In genomic region chr14:32372154-32372553, GRCh38 we compare ENCODE assay signal across 16 cellular contexts. TPM values are rescaled to one million over a fixed set of nuclear protein-coding genes. Genes with fewer than 3 reads are reported as not detected.
DNase-seq lines count a peak whose midpoint lies in the region; ATAC-seq and TF ChIP-seq lines count a peak whose summit lies in the region.
"Had no signal": no experiment of that assay in that cellular context is flagged by ENCODE, and none has a peak within 500 bp of the region (broad histone marks: within the 10 kb centered on the region; RNA-seq: fewer than 3 reads in every experiment).

No MANE protein-coding gene starts in this region.

- peaks cover 5% of the 10 kb centered on the region for H3K4me1 Mint-ChIP-seq in activated T-helper 17 cell treated with anti-CD3 and anti-CD28 coated beads, Interleukin-2, amount 50 U/mL, for 72 hours
- H3K4me1 Mint-ChIP-seq in activated T-cell treated with anti-CD3 and anti-CD28 coated beads, Interleukin-2, amount 50 U/mL, for 4 hours (ENCODE audit: low read depth), result no peaks in the 10 kb centered on the region
- H3K4me1 Mint-ChIP-seq: IgD-negative memory B cell had no signal

- no peak overlapping the region for H3K4me3 ChIP-seq in AG09309 (ENCODE audit: control insufficient read depth, low read depth, low read length)
- H3K4me3 ChIP-seq in cardiac fibroblast (replicated peaks in 1 of 2; ENCODE audit: low read depth in 2 of 2, low read length in 2 of 2), result no peak overlapping the region
- no peak overlapping the region for H3K4me3 ChIP-seq in kidney epithelial cell (ENCODE audit: low read depth, low read length)
- H3K4me3 ChIP-seq in HAP-1, result no peak overlapping the region
- H3K4me3 ChIP-seq: ovary, SJCRH30 had no signal

- no peak overlapping the region for H3K27ac Mint-ChIP-seq in activated T-helper 17 cell treated with anti-CD3 and anti-CD28 coated beads, Interleukin-2, amount 50 U/mL, for 72 hours
- H3K27ac Mint-ChIP-seq: IgD-negative memory B cell had no signal

- peaks cover 1% of the 10 kb centered on the region; the same call in 1 of the 2 replicates for H3K4me1 ChIP-seq in HAP-1

- no peaks in the 10 kb centered on the region for H3K27me3 Mint-ChIP-seq in activated T-helper 17 cell treated with anti-CD3 and anti-CD28 coated beads, Interleukin-2, amount 50 U/mL, for 72 hours
- H3K27me3 Mint-ChIP-seq in activated T-cell treated with anti-CD3 and anti-CD28 coated beads, Interleukin-2, amount 50 U/mL, for 4 hours (ENCODE audit: low read depth), result peaks cover 2% of the 10 kb centered on the region
- H3K27me3 Mint-ChIP-seq: IgD-negative memory B cell had no signal

- ATAC-seq in activated T-helper 17 cell treated with anti-CD3 and anti-CD28 coated beads, Interleukin-2, amount 50 U/mL, for 72 hours (replicated peaks), result no peak
- no peak for ATAC-seq in activated T-cell treated with anti-CD3 and anti-CD28 coated beads, Interleukin-2, amount 50 U/mL, for 4 hours

- no peak overlapping the region for H3K4me3 Mint-ChIP-seq in activated T-helper 17 cell treated with anti-CD3 and anti-CD28 coated beads, Interleukin-2, amount 50 U/mL, for 72 hours
- no peak overlapping the region for H3K4me3 Mint-ChIP-seq in activated T-cell treated with anti-CD3 and anti-CD28 coated beads, Interleukin-2, amount 50 U/mL, for 4 hours
- H3K4me3 Mint-ChIP-seq: IgD-negative memory B cell had no signal

- H3K36me3 Mint-ChIP-seq in activated T-helper 17 cell treated with anti-CD3 and anti-CD28 coated beads, Interleukin-2, amount 50 U/mL, for 72 hours (ENCODE audit: low read depth), result no peaks in the 10 kb centered on the region
- H3K36me3 Mint-ChIP-seq in activated T-cell treated with anti-CD3 and anti-CD28 coated beads, Interleukin-2, amount 50 U/mL, for 4 hours (ENCODE audit: insufficient read depth), result no peaks in the 10 kb centered on the region
- H3K36me3 Mint-ChIP-seq: IgD-negative memory B cell had no signal

- H3K27me3 ChIP-seq in kidney epithelial cell (ENCODE audit: control insufficient read depth, insufficient read depth, low read length) (no peaks in the 10 kb centered on the region), HAP-1 (ENCODE audit: low read depth) (no peaks in the 10 kb centered on the region)
- H3K27me3 ChIP-seq: BE2C, ovary, SJCRH30 had no signal

- DNase-seq in AG09309 (ENCODE audit: low read depth) (peak; percentile 89), M059J (ENCODE audit: low read depth) (peak; percentile 91), cardiac fibroblast (ENCODE audit: low read depth in 2 of 2) (peak; percentile 71 to 98), kidney epithelial cell (ENCODE audit: low read depth) (peak; percentile 56), HAP-1 (ENCODE audit: low spot score in 2 of 2) (no peak), NCI-H524 treated with DMSO at 0.1 percent for 48 hours (lab: John Stamatoyannopoulos, UW) (no peak)
- no peak for DNase-seq in activated T-cell treated with anti-CD3 and anti-CD28 coated beads, Interleukin-2, amount 50 U/mL, for 4 hours
- DNase-seq: activated CD8-positive, alpha-beta memory T cell treated with anti-CD3 and anti-CD28 coated beads, Interleukin-2, amount 50 U/mL, for 48 hours; BE2C; effector memory CD4-positive, alpha-beta T cell; NCI-H1694; NCI-H82; ovary; SJCRH30 had no signal

- no peak for TF ChIP-seq CTCF in AG09309 (IDR thresholded peaks at IDR 0.05; ENCODE audit: control insufficient read depth, insufficient read depth, low read depth, low read length, missing control alignments)
- no peak for TF ChIP-seq CTCF in cardiac fibroblast (IDR thresholded peaks at IDR 0.05; ENCODE audit: low read depth, low read length)
- no peak for TF ChIP-seq CTCF in kidney epithelial cell (IDR thresholded peaks at IDR 0.05; ENCODE audit: insufficient read depth, low read length, poor library complexity, severe bottlenecking)

- H3K9me3 Mint-ChIP-seq in activated T-helper 17 cell treated with anti-CD3 and anti-CD28 coated beads, Interleukin-2, amount 50 U/mL, for 72 hours, result no peaks in the 10 kb centered on the region
- H3K9me3 Mint-ChIP-seq in activated T-cell treated with anti-CD3 and anti-CD28 coated beads, Interleukin-2, amount 50 U/mL, for 4 hours, result no peaks in the 10 kb centered on the region

- H3K36me3 ChIP-seq in kidney epithelial cell (ENCODE audit: control insufficient read depth, insufficient read depth, low read length) (no peaks in the 10 kb centered on the region), HAP-1 (replicated peaks) (no peaks in the 10 kb centered on the region)
- H3K36me3 ChIP-seq: BE2C, ovary, SJCRH30 had no signal

- in situ Hi-C loops in HAP-1 (cut with MboI; ENCODE audit: low sequenced_read_pairs), result no loop called here

- no peaks in the 10 kb centered on the region for H3K9me3 ChIP-seq in HAP-1
- H3K9me3 ChIP-seq: BE2C, ovary, SJCRH30 had no signal

RNA-seq across cellular contexts. Expression of gene AKAP6, which starts 43.1 kb away (rescaled TPM):
- total RNA-seq in M059J (2014; rRNA removed; shearing (Covaris generic)), result 27.4 and 40.6 TPM in 2 replicates
- total RNA-seq in kidney epithelial cell, result 1.3 and 4.5 TPM in 2 replicates
- total RNA-seq in activated T-helper 17 cell treated with anti-CD3 and anti-CD28 coated beads, Interleukin-2, amount 50 U/mL, for 72 hours, result 1 to 10 TPM; 1.1 to 2.1 TPM
- total RNA-seq in activated T-cell treated with anti-CD3 and anti-CD28 coated beads, Interleukin-2, amount 50 U/mL, for 4 hours, result 1 to 10 TPM in 2 of 3 donors, under 1 TPM in 1; 0.76 to 1.7 (median 1.3) TPM

Comparison
In these comparisons a context has a peak if more than half of its experiments do, and no peak if none do; other contexts are left out.
1. DNase-seq: peak in AG09309 (single experiment), M059J (single experiment), cardiac fibroblast (2 of 2) and kidney epithelial cell (single experiment); none in activated T-cell treated with anti-CD3 and anti-CD28 coated beads, Interleukin-2, amount 50 U/mL, for 4 hours (single experiment), HAP-1 (0 of 2) and NCI-H524 treated with DMSO at 0.1 percent for 48 hours (single experiment).